ENCODE assay signal across 9 cellular contexts in genomic region chr6:11744753-11745152, GRCh38. TPM values are rescaled to one million over a fixed set of nuclear protein-coding genes. Genes with fewer than 3 reads are reported as not detected.
DNase-seq lines count a peak whose midpoint lies in the region; ATAC-seq, FAIRE-seq and TF ChIP-seq lines count a peak whose summit lies in the region.
"Had no signal": no experiment of that assay in that cellular context is flagged by ENCODE, and none has a peak within 500 bp of the region (broad histone marks: within the 10 kb centered on the region; RNA-seq: fewer than 3 reads in every experiment).

No MANE protein-coding gene starts in this region.

- no peaks in the 10 kb centered on the region for H3K9me1 ChIP-seq in K562 (ENCODE audit: control insufficient read depth, insufficient read depth, low read length)

- in situ Hi-C loops in K562 (cut with MboI), result no loop called here

- BruUV-seq in K562 (replicated peaks; lab: Mats Ljungman, UMichigan), result no TSS peak

- TF ChIP-seq CTCF in K562 (IDR thresholded peaks at IDR 0.05 in 2 of 3, conservative IDR thresholded peaks at IDR 0.05 in 1 of 3; ENCODE audit: insufficient read depth in 2 of 3, low read depth in 1 of 3, low read length in 3 of 3) (no peak), hepatocyte (IDR thresholded peaks at IDR 0.05; ENCODE audit: poor library complexity) (no peak), spleen (IDR thresholded peaks at IDR 0.05 in 8 of 11, conservative IDR thresholded peaks at IDR 0.05 in 3 of 11) (no peak)

- H3K79me2 ChIP-seq in K562 (ENCODE audit: control insufficient read depth, insufficient read depth, low read length), result no peaks in the 10 kb centered on the region
- H3K79me2 ChIP-seq in hepatocyte, result no peaks in the 10 kb centered on the region

- H2AFZ ChIP-seq in K562 (ENCODE audit: low read depth, low read length), result peak overlapping the region; percentile 18; the same call in 1 of the 2 replicates
- no peak overlapping the region for H2AFZ ChIP-seq in hepatocyte

- CTCF ChIA-PET in K562 (lab: Yijun Ruan, JAX; ENCODE audit: low intra/inter-chr PET ratio), result no interaction called here

- TF ChIP-seq RAD21 in K562 (CRISPR knock-in tag; conservative IDR thresholded peaks at IDR 0.05 in 1 of 2, IDR thresholded peaks at IDR 0.05 in 1 of 2), result no peak

- H3K36me3 ChIP-seq in K562 (ENCODE audit: control insufficient read depth, insufficient read depth, low read length), result no peaks in the 10 kb centered on the region
- H3K36me3 ChIP-seq in hepatocyte (replicated peaks; ENCODE audit: insufficient read depth, low read depth), result no peaks in the 10 kb centered on the region
- no peaks in the 10 kb centered on the region for H3K36me3 ChIP-seq in spleen

- no peak for TF ChIP-seq POLR2A in K562 (conservative IDR thresholded peaks at IDR 0.05)
- TF ChIP-seq POLR2A in spleen (IDR thresholded peaks at IDR 0.05), result no peak

- H3K9me2 ChIP-seq in hepatocyte (replicated peaks; ENCODE audit: insufficient read depth), result no peaks in the 10 kb centered on the region

- H3K4me2 ChIP-seq in K562 (ENCODE audit: insufficient read depth, low read length) (no peak overlapping the region), hepatocyte (no peak overlapping the region)

- POLR2A ChIA-PET in K562 (lab: Yijun Ruan, JAX), result no interaction called here

- no peak for TF ChIP-seq EP300 in K562 (IDR thresholded peaks at IDR 0.05; ENCODE audit: low read length)

- WGBS in K562 (ENCODE audit: insufficient coverage, low coverage, missing lambda C conversion rate), result 46% methylated on average over 3 of the region's 3 CpGs
- 83% methylated on average over 3 of the region's 3 CpGs for WGBS in hepatocyte (ENCODE audit: low lambda C conversion rate, missing lambda C conversion rate)
- WGBS in spleen, 5 donors, result 63 to 77% (median 71%) methylated on average over 3 of the region's 3 CpGs

- H3K4me1 ChIP-seq in K562 (replicated peaks in 1 of 2; ENCODE audit: control insufficient read depth in 2 of 2, insufficient read depth in 2 of 2, low read length in 2 of 2), result peaks cover 0 to 3% of the 10 kb centered on the region in 2 experiments; a peak in 2 of 5 replicates
- no peaks in the 10 kb centered on the region for H3K4me1 ChIP-seq in hepatocyte (ENCODE audit: insufficient read depth)
- no peaks in the 10 kb centered on the region for H3K4me1 ChIP-seq in spleen

- no peak overlapping the region for H3K9ac ChIP-seq in K562 (ENCODE audit: insufficient read depth in 1 of 2, low read depth in 2 of 2, low read length in 2 of 2)

- no peak overlapping the region for H3K27ac ChIP-seq in K562 (ENCODE audit: extremely low read depth, low read depth, low read length)
- peak overlapping the region; percentile 45 for H3K27ac ChIP-seq in hepatocyte
- H3K27ac ChIP-seq in spleen, result peak overlapping the region in 3 of 8 donors; percentile 16 to 54 (median 31)

- FAIRE-seq in K562 (lab: Jason Lieb, UNC), result no peak

- intact Hi-C loops in K562 (cut with micrococcal nuclease), result no loop called here
- intact Hi-C loops in sciatic nerve (cut with DNase I), result no loop called here
- intact Hi-C loops in spleen (cut with DNase I; ENCODE audit: low total_unique reads), result no loop called here

- DNase-seq in DMS 273 (lab: John Stamatoyannopoulos, UW; ENCODE audit: unreplicated experiment), result peak; percentile 75
- DNase-seq in K562 (ENCODE audit: extremely low read depth in 1 of 4, low spot score in 3 of 4), result no peak
- peak; percentile 50 for DNase-seq in hepatocyte (ENCODE audit: low spot score)
- DNase-seq in sciatic nerve (ENCODE audit: low spot score), result peak; percentile 89
- no peak for DNase-seq in stimulated activated CD4-positive, alpha-beta T cell treated with anti-CD3 and anti-CD28 coated beads, Interleukin-12 subunit alpha, Interleukin-12 subunit beta, amount 100 ng/mL, for 4 hours
- no peak for DNase-seq in spleen
- no peak for DNase-seq in T-helper 1 cell
- DNase-seq: CD8-positive, alpha-beta memory T cell had no signal

- H3K27me3 ChIP-seq in K562 (ENCODE audit: control insufficient read depth in 2 of 2, insufficient read depth in 2 of 2, low read length in 2 of 2) (no peaks in the 10 kb centered on the region), hepatocyte (no peaks in the 10 kb centered on the region), spleen (replicated peaks in 1 of 7) (no peaks in the 10 kb centered on the region)

- H3K4me3 ChIP-seq in K562 (no peak overlapping the region), hepatocyte (no peak overlapping the region), spleen (no peak overlapping the region)

- H4K20me1 ChIP-seq in K562 (replicated peaks; ENCODE audit: control insufficient read depth, insufficient read depth, low read length), result no peaks in the 10 kb centered on the region
- no peaks in the 10 kb centered on the region for H4K20me1 ChIP-seq in hepatocyte (ENCODE audit: insufficient read depth, poor library complexity, severe bottlenecking)

- H3K9me3 ChIP-seq in K562 (replicated peaks; ENCODE audit: control insufficient read depth, insufficient read depth, low read depth, low read length) (no peaks in the 10 kb centered on the region), hepatocyte (ENCODE audit: low read depth) (no peaks in the 10 kb centered on the region), spleen (no peaks in the 10 kb centered on the region)

- ATAC-seq in K562 (no peak), sciatic nerve (peak; percentile 97), GM18511 (IDR thresholded peaks at IDR 0.05; ENCODE audit: unreplicated experiment) (no peak)

TF ChIP-seq in K562, 482 proteins besides CTCF, POLR2A, EP300 and RAD21:
- TF ChIP-seq FIP1L1 (IDR thresholded peaks at IDR 0.05; ENCODE audit: low read depth, low read length, poor library complexity, severe bottlenecking) (no peak), FOXJ2 (tag; IDR thresholded peaks at IDR 0.05) (peak; percentile 93)

RNA-seq across cellular contexts. Expression of gene ADTRP, which starts 33.9 kb away (rescaled TPM):
- total RNA-seq in K562 (2011; cell fraction: chromatin; rRNA removed; ENCODE audit: low replicate concordance), result 13.8 and 18.6 TPM in 2 replicates
- 13.8 and 20.4 TPM in 2 replicates for total RNA-seq in K562 (2011; cell fraction: nucleolus; rRNA removed)
- total RNA-seq in K562 (2011; cell fraction: nucleoplasm; rRNA removed), result 13.9 and 19.7 TPM in 2 replicates
- total RNA-seq in K562 (2014; rRNA removed) (7.4 and 9.6 TPM in 2 replicates), K562 (2014; rRNA removed; fragmentation: Illumina TruSeq; extraction: Trizol) (13.3 and 13.9 TPM in 2 replicates), K562 (2015; rRNA removed; fragmentation: Illumina TruSeq; extraction: Trizol) (13.5 and 13.8 TPM in 2 replicates), K562 (2021) (11.7 and 12.3 TPM in 2 replicates), hepatocyte (9.8 and 10.0 TPM in 2 replicates), sciatic nerve (0.76 TPM), spleen (1 to 10 TPM; 1.6 to 7.4 (median 2.5) TPM)
- polyA plus RNA-seq in K562 (2011; rRNA removed) (8.7 and 10.0 TPM in 2 replicates), K562 (2014; fragmentation: Illumina TruSeq; extraction: Trizol) (21.7 and 24.0 TPM in 2 replicates), K562 (2014; fragmentation: Nextera tagmentation; extraction: Ambion mirVana) (10 to 100 TPM; 13.6 to 18.3 TPM), K562 (2014; rRNA removed) (12.9 and 16.4 TPM in 2 replicates), hepatocyte (3.6 and 4.1 TPM in 2 replicates), spleen (1 to 10 TPM in 2 of 3 donors, under 1 TPM in 1; 1.00 to 2.0 (median 2.0) TPM)
- 7.1 and 9.6 TPM in 2 replicates for polyA plus RNA-seq in K562 (2011; cell fraction: cytosol; rRNA removed)
- polyA plus RNA-seq in K562 (2011; cell fraction: nucleus; rRNA removed), result 16.3 and 17.9 TPM in 2 replicates
- polyA plus RNA-seq in K562 (2012), result 19.8 and 27.5 TPM in 2 replicates
- polyA minus RNA-seq in K562 (2011; rRNA and poly(A)+ RNA removed), result 7.4 and 9.3 TPM in 2 replicates
- polyA minus RNA-seq in K562 (2011; cell fraction: cytosol; rRNA and poly(A)+ RNA removed), result 3.6 and 6.5 TPM in 2 replicates
- 6.1 and 7.9 TPM in 2 replicates for polyA minus RNA-seq in K562 (2011; cell fraction: nucleus; rRNA and poly(A)+ RNA removed)
- polyA plus RNA-seq: CD8-positive, alpha-beta memory T cell had no signal

Comparison
In these comparisons a context has a peak if more than half of its experiments do, and no peak if none do; other contexts are left out.
1. DNase-seq: peak in DMS 273 (single experiment), hepatocyte (single experiment) and sciatic nerve (single experiment); none in K562 (0 of 4), stimulated activated CD4-positive, alpha-beta T cell treated with anti-CD3 and anti-CD28 coated beads, Interleukin-12 subunit alpha, Interleukin-12 subunit beta, amount 100 ng/mL, for 4 hours (single experiment), spleen (single experiment) and T-helper 1 cell (0 of 5).